Comparison of ENCODE assay signal across 14 cellular contexts in genomic region chr7:2405201-2405600, GRCh38. TPM values are rescaled to one million over a fixed set of nuclear protein-coding genes. Genes with fewer than 3 reads are reported as not detected.
DNase-seq lines count a peak whose midpoint lies in the region; ATAC-seq, FAIRE-seq and TF ChIP-seq lines count a peak whose summit lies in the region.
"Had no signal": no experiment of that assay in that cellular context is flagged by ENCODE, and none has a peak within 500 bp of the region (broad histone marks: within the 10 kb centered on the region; RNA-seq: fewer than 3 reads in every experiment).

No MANE protein-coding gene starts in this region.

- H3K9me3 ChIP-seq in HepG2 (ENCODE audit: low read length) (no peaks in the 10 kb centered on the region), right lobe of liver (no peaks in the 10 kb centered on the region), vagina (no peaks in the 10 kb centered on the region)
- H3K9me3 ChIP-seq: BE2C had no signal

- no peak for TF ChIP-seq EP300 in HepG2 (IDR thresholded peaks at IDR 0.05; ENCODE audit: low read depth in 2 of 2, low read length in 2 of 2)
- no peak for TF ChIP-seq EP300 in HepG2 (CRISPR knock-in tag; IDR thresholded peaks at IDR 0.05; ENCODE audit: borderline replicate concordance)

- no peak for FAIRE-seq in HepG2 (lab: Jason Lieb, UNC)

- no peaks in the 10 kb centered on the region for H3K27me3 ChIP-seq in HepG2 (ENCODE audit: control insufficient read depth in 1 of 2, insufficient read depth in 2 of 2, low read length in 2 of 2)
- H3K27me3 ChIP-seq in right lobe of liver: no peaks in the 10 kb centered on the region
- H3K27me3 ChIP-seq in vagina: no peaks in the 10 kb centered on the region
- H3K27me3 ChIP-seq: BE2C, brain microvascular endothelial cell had no signal

- no peak overlapping the region for H3K9ac ChIP-seq in HepG2 (ENCODE audit: insufficient read depth, low read depth, low read length)

- BruUV-seq in HepG2 (replicated peaks; lab: Mats Ljungman, UMichigan): no TSS peak

- CTCF ChIA-PET in HepG2 (lab: Yijun Ruan, JAX; ENCODE audit: low intra/inter-chr PET ratio, low total read pairs): no interaction called here
- CTCF ChIA-PET in activated CD8-positive, alpha-beta T cell treated with anti-CD3 and anti-CD28 coated beads, Interleukin-2, amount 10 ng/mL, durations not matched to agents 7 days and 5 days (lab: Charles Lee): interaction anchor here (0.9 to 1.9 kb wide), 7 partner anchors 8 to 305 kb away, joined by 3 to 9 read pairs (median 5); no protein-coding TSS in a partner anchor

- H3K27me3 Mint-ChIP-seq in activated CD8-positive, alpha-beta T cell treated with anti-CD3 and anti-CD28 coated beads, Interleukin-2, amount 10 ng/mL, durations not matched to agents 7 days and 5 days (ENCODE audit: low read depth): no peaks in the 10 kb centered on the region
- H3K27me3 Mint-ChIP-seq in memory B cell: no peaks in the 10 kb centered on the region

- intact Hi-C loops in HepG2 (cut with micrococcal nuclease; ENCODE audit: unreplicated experiment) (no loop called here), right lobe of liver (cut with DNase I) (no loop called here), vagina (cut with DNase I) (no loop called here)

- peaks cover 34% of the 10 kb centered on the region for H3K79me2 ChIP-seq in HepG2 (ENCODE audit: insufficient read depth, low read length)

- TF ChIP-seq RAD21 in HepG2 (CRISPR knock-in tag; IDR thresholded peaks at IDR 0.05): no peak

- TF ChIP-seq POLR2A in HepG2 (IDR thresholded peaks at IDR 0.05; ENCODE audit: insufficient read depth in 1 of 2, low read depth in 2 of 2, low read length in 2 of 2) (no peak), right lobe of liver (IDR thresholded peaks at IDR 0.05) (no peak), vagina (IDR thresholded peaks at IDR 0.05) (no peak)

- no peak overlapping the region for H2AFZ ChIP-seq in HepG2 (ENCODE audit: low read length)

- no peaks in the 10 kb centered on the region for H3K36me3 ChIP-seq in HepG2 (replicated peaks in 1 of 2; ENCODE audit: control insufficient read depth in 1 of 2, insufficient read depth in 2 of 2, low read length in 2 of 2)
- H3K36me3 ChIP-seq in right lobe of liver: no peaks in the 10 kb centered on the region
- no peaks in the 10 kb centered on the region for H3K36me3 ChIP-seq in vagina
- H3K36me3 ChIP-seq: BE2C, brain microvascular endothelial cell had no signal

- H3K4me1 ChIP-seq in HepG2 (ENCODE audit: insufficient read depth, low read length) (peaks cover 44% of the 10 kb centered on the region), right lobe of liver (peaks cover 0 to 25% (median 1%) of the 10 kb centered on the region in 4 donors), vagina (peaks cover 62% of the 10 kb centered on the region)

- H3K27ac Mint-ChIP-seq in activated CD8-positive, alpha-beta T cell treated with anti-CD3 and anti-CD28 coated beads, Interleukin-2, amount 10 ng/mL, durations not matched to agents 7 days and 5 days: peak overlapping the region; percentile 93
- peak overlapping the region; percentile 38 for H3K27ac Mint-ChIP-seq in memory B cell

- peaks cover 8% of the 10 kb centered on the region; the same call in 1 of the 2 replicates for H4K20me1 ChIP-seq in HepG2 (ENCODE audit: insufficient read depth, low read length)

- H3K4me3 ChIP-seq in HepG2 (replicated peaks in 1 of 3; ENCODE audit: insufficient read depth in 1 of 3, low read depth in 2 of 3, low read length in 3 of 3) (peak overlapping the region in 1 of 3 experiments; percentile 80; a peak in 2 of 6 replicates), right lobe of liver (peak overlapping the region in 1 of 3 donors; percentile 93), vagina (peak overlapping the region; percentile 77 to 92)

- peak overlapping the region; percentile 81 for H3K4me2 ChIP-seq in HepG2 (ENCODE audit: low read depth, low read length)

- POLR2A ChIA-PET in HepG2 (lab: Yijun Ruan, JAX): interaction anchor here (2.7 kb wide), 1 partner anchor 7 kb away, joined by 23 read pairs; no protein-coding TSS in a partner anchor
- POLR2A ChIA-PET in activated CD8-positive, alpha-beta T cell treated with anti-CD3 and anti-CD28 coated beads, Interleukin-2, amount 10 ng/mL, durations not matched to agents 7 days and 5 days (lab: Charles Lee): interaction anchor here (0.8 to 2.8 kb wide), 7 partner anchors 9 to 118 kb away, joined by 4 to 23 read pairs (median 5); partner anchors contain the start of gene EIF3B

- in situ Hi-C loops in HepG2 (cut with HindIII; ENCODE audit: extremely low pct_ligation_motif_present, low pct_unique_long_range_greater_than_20kb): no loop called here

- H3K4me1 Mint-ChIP-seq in activated CD8-positive, alpha-beta T cell treated with anti-CD3 and anti-CD28 coated beads, Interleukin-2, amount 10 ng/mL, durations not matched to agents 7 days and 5 days (ENCODE audit: low read depth): peaks cover 68% of the 10 kb centered on the region
- H3K4me1 Mint-ChIP-seq in memory B cell: peaks cover 40% of the 10 kb centered on the region

- peaks cover 41% of the 10 kb centered on the region for H3K36me3 Mint-ChIP-seq in activated CD8-positive, alpha-beta T cell treated with anti-CD3 and anti-CD28 coated beads, Interleukin-2, amount 10 ng/mL, durations not matched to agents 7 days and 5 days (ENCODE audit: low read depth)
- H3K36me3 Mint-ChIP-seq in memory B cell: peaks cover 3% of the 10 kb centered on the region

- TF ChIP-seq CTCF in HepG2 (CRISPR knock-in tag; IDR thresholded peaks at IDR 0.05): no peak
- TF ChIP-seq CTCF in right lobe of liver (IDR thresholded peaks at IDR 0.05): no peak
- TF ChIP-seq CTCF in vagina (IDR thresholded peaks at IDR 0.05): no peak

- H3K9me3 Mint-ChIP-seq in activated CD8-positive, alpha-beta T cell treated with anti-CD3 and anti-CD28 coated beads, Interleukin-2, amount 10 ng/mL, durations not matched to agents 7 days and 5 days (ENCODE audit: insufficient read depth): no peaks in the 10 kb centered on the region
- H3K9me3 Mint-ChIP-seq in memory B cell: peaks cover 1% of the 10 kb centered on the region

- no peak for DNase-seq in HepG2 (ENCODE audit: low spot score)
- DNase-seq in right lobe of liver: no peak
- DNase-seq in activated CD8-positive, alpha-beta T cell treated with anti-CD3 and anti-CD28 coated beads, Interleukin-2, amount 10 ng/mL, durations not matched to agents 7 days and 5 days: peak; percentile 27
- DNase-seq in memory B cell (ENCODE audit: low spot score in 2 of 2): no peak
- no peak for DNase-seq in vagina (ENCODE audit: extremely low spot score in 2 of 2)
- no peak for DNase-seq in mucosa of gallbladder (ENCODE audit: low spot score)
- DNase-seq in NCI-H2107 treated with DMSO at 0.1 percent for 48 hours (lab: John Stamatoyannopoulos, UW; ENCODE audit: unreplicated experiment): no peak
- DNase-seq: activated CD4-positive, alpha-beta T cell treated with anti-CD3 and anti-CD28 coated beads, Interleukin-2, amount 50 U/mL, for 48 hours; BE2C; brain microvascular endothelial cell; KBM-7; kidney glomerular epithelial cell; NCI-H446 treated with DMSO at 0.1 percent for 48 hours had no signal

- WGBS in HepG2 (ENCODE audit: low lambda C conversion rate): 97% methylated on average over 10 of the region's 10 CpGs
- WGBS in right lobe of liver (ENCODE audit: insufficient coverage, low coverage, low lambda C conversion rate, missing lambda C conversion rate): 72% methylated on average over 9 of the region's 10 CpGs

- H3K27ac ChIP-seq in HepG2 (ENCODE audit: extremely low read length, insufficient read depth, low read length) (no peak overlapping the region), right lobe of liver (no peak overlapping the region), vagina (peak overlapping the region; percentile 74)
- H3K27ac ChIP-seq: brain microvascular endothelial cell had no signal

- peak overlapping the region; percentile 78 for H3K4me3 Mint-ChIP-seq in activated CD8-positive, alpha-beta T cell treated with anti-CD3 and anti-CD28 coated beads, Interleukin-2, amount 10 ng/mL, durations not matched to agents 7 days and 5 days
- H3K4me3 Mint-ChIP-seq in memory B cell: peak overlapping the region; percentile 65

- ATAC-seq in HepG2 (no peak), right lobe of liver (no peak), memory B cell (ENCODE audit: low read depth) (no peak), GM21423 (IDR thresholded peaks at IDR 0.05; ENCODE audit: unreplicated experiment) (no peak)
- ATAC-seq in activated CD8-positive, alpha-beta T cell treated with anti-CD3 and anti-CD28 coated beads, Interleukin-2, amount 10 ng/mL, durations not matched to agents 7 days and 5 days: no peak

RNA-seq across cellular contexts. Expression of gene CHST12, which starts 1.8 kb away (rescaled TPM):
- total RNA-seq in HepG2 (2016; rRNA removed; fragmentation: Illumina TruSeq; extraction: Trizol) (3.7 and 6.4 TPM in 2 replicates), right lobe of liver (1 to 10 TPM; 3.0 to 7.9 (median 5.7) TPM), vagina (26.3 TPM), mucosa of gallbladder (26.8 TPM)
- 1.4 and 1.5 TPM in 2 replicates for total RNA-seq in HepG2 (2016; cell fraction: cytosol; rRNA removed; fragmentation: Illumina TruSeq; extraction: Trizol; ENCODE audit: low read depth)
- total RNA-seq in HepG2 (2016; cell fraction: insoluble cytoplasmic fraction; rRNA removed; fragmentation: Illumina TruSeq; extraction: Trizol): 3.5 and 6.3 TPM in 2 replicates
- 3.9 and 4.8 TPM in 2 replicates for total RNA-seq in HepG2 (2016; cell fraction: membrane; rRNA removed; fragmentation: Illumina TruSeq; extraction: Trizol)
- total RNA-seq in HepG2 (2016; cell fraction: nucleus; rRNA removed; fragmentation: Illumina TruSeq; extraction: Trizol): 5.8 and 6.9 TPM in 2 replicates
- 15.8 and 17.0 TPM in 2 replicates for polyA plus RNA-seq in HepG2 (2011; rRNA removed)
- 14.4 and 28.9 TPM in 2 replicates for polyA plus RNA-seq in HepG2 (2011; cell fraction: cytosol; rRNA removed)
- 16.3 and 21.2 TPM in 2 replicates for polyA plus RNA-seq in HepG2 (2011; cell fraction: nucleus; rRNA removed)
- 8.1 and 11.8 TPM in 2 replicates for polyA plus RNA-seq in HepG2 (2012)
- polyA plus RNA-seq in HepG2 (2016; cell fraction: cytosol; fragmentation: Illumina TruSeq; extraction: Trizol; ENCODE audit: low read depth): 3.3 and 4.7 TPM in 2 replicates
- 5.7 and 8.1 TPM in 2 replicates for polyA plus RNA-seq in HepG2 (2016; cell fraction: insoluble cytoplasmic fraction; fragmentation: Illumina TruSeq; extraction: Trizol; ENCODE audit: low read depth)
- polyA plus RNA-seq in HepG2 (2016; cell fraction: membrane; fragmentation: Illumina TruSeq; extraction: Trizol; ENCODE audit: low read depth): 5.6 and 6.2 TPM in 2 replicates
- 21.2 and 23.6 TPM in 2 replicates for polyA plus RNA-seq in HepG2 (2016; cell fraction: nucleus; fragmentation: Illumina TruSeq; extraction: Trizol; ENCODE audit: insufficient read depth, low read depth)
- 12.0 and 35.8 TPM in 2 replicates for polyA minus RNA-seq in HepG2 (2011; rRNA and poly(A)+ RNA removed; ENCODE audit: low replicate concordance)
- polyA minus RNA-seq in HepG2 (2011; cell fraction: cytosol; rRNA and poly(A)+ RNA removed): 12.9 and 20.5 TPM in 2 replicates
- 5.7 TPM in 2 replicates for polyA minus RNA-seq in HepG2 (2011; cell fraction: nucleus; rRNA and poly(A)+ RNA removed)
- 10 to 100 TPM; 47.9 to 49.0 TPM for total RNA-seq in activated CD8-positive, alpha-beta T cell treated with anti-CD3 and anti-CD28 coated beads, Interleukin-2, amount 10 ng/mL, durations not matched to agents 7 days and 5 days

RNA-seq across cellular contexts. Expression of gene EIF3B, which starts 50.6 kb away (rescaled TPM):
- 241 and 244 TPM in 2 replicates for total RNA-seq in HepG2 (2016; rRNA removed; fragmentation: Illumina TruSeq; extraction: Trizol)
- total RNA-seq in HepG2 (2016; cell fraction: cytosol; rRNA removed; fragmentation: Illumina TruSeq; extraction: Trizol; ENCODE audit: low read depth): 49.6 and 52.0 TPM in 2 replicates
- total RNA-seq in HepG2 (2016; cell fraction: insoluble cytoplasmic fraction; rRNA removed; fragmentation: Illumina TruSeq; extraction: Trizol): 219 and 236 TPM in 2 replicates
- 63.0 and 67.9 TPM in 2 replicates for total RNA-seq in HepG2 (2016; cell fraction: membrane; rRNA removed; fragmentation: Illumina TruSeq; extraction: Trizol)
- 134 and 151 TPM in 2 replicates for total RNA-seq in HepG2 (2016; cell fraction: nucleus; rRNA removed; fragmentation: Illumina TruSeq; extraction: Trizol)
- polyA plus RNA-seq in HepG2 (2011; rRNA removed): 91.2 and 92.2 TPM in 2 replicates
- 70.3 and 78.7 TPM in 2 replicates for polyA plus RNA-seq in HepG2 (2011; cell fraction: cytosol; rRNA removed)
- polyA plus RNA-seq in HepG2 (2011; cell fraction: nucleus; rRNA removed): 243 and 250 TPM in 2 replicates
- 151 and 176 TPM in 2 replicates for polyA plus RNA-seq in HepG2 (2012)
- 11.2 and 14.3 TPM in 2 replicates for polyA plus RNA-seq in HepG2 (2016; cell fraction: cytosol; fragmentation: Illumina TruSeq; extraction: Trizol; ENCODE audit: low read depth)
- 177 and 198 TPM in 2 replicates for polyA plus RNA-seq in HepG2 (2016; cell fraction: insoluble cytoplasmic fraction; fragmentation: Illumina TruSeq; extraction: Trizol; ENCODE audit: low read depth)
- polyA plus RNA-seq in HepG2 (2016; cell fraction: membrane; fragmentation: Illumina TruSeq; extraction: Trizol; ENCODE audit: low read depth): 27.4 and 32.0 TPM in 2 replicates
- polyA plus RNA-seq in HepG2 (2016; cell fraction: nucleus; fragmentation: Illumina TruSeq; extraction: Trizol; ENCODE audit: insufficient read depth, low read depth): 244 and 264 TPM in 2 replicates
- 152 and 244 TPM in 2 replicates for polyA minus RNA-seq in HepG2 (2011; rRNA and poly(A)+ RNA removed; ENCODE audit: low replicate concordance)
- 100 and 101 TPM in 2 replicates for polyA minus RNA-seq in HepG2 (2011; cell fraction: cytosol; rRNA and poly(A)+ RNA removed)
- polyA minus RNA-seq in HepG2 (2011; cell fraction: nucleus; rRNA and poly(A)+ RNA removed): 124 and 130 TPM in 2 replicates
- total RNA-seq in right lobe of liver: 10 to 100 TPM; 61.6 to 93.3 (median 68.3) TPM
- total RNA-seq in activated CD8-positive, alpha-beta T cell treated with anti-CD3 and anti-CD28 coated beads, Interleukin-2, amount 10 ng/mL, durations not matched to agents 7 days and 5 days: 100 to 1,000 TPM; 174 to 184 TPM
- total RNA-seq in vagina: 90.8 TPM
- total RNA-seq in mucosa of gallbladder: 94.7 TPM
